27 cellular contexts compared by ENCODE assay signal in the genomic region with DNA sequence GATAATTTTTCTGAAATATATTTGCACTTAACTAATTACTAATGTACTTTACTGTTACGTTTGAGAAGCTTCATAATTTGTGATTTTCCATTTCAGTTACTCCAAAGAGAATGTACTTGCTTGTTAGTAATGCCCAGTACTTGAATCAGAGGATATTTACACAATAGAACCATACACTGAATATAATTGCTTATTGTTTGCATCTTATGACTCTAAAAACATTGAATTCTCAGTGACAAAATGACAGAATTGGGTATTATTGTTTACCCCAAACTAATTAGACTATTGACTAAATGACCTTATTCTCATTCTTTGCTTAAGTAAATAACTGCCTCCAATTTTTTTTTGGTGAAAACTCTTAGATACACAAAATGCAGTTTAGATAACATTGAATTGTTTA.
"Had no signal": no experiment of that assay in that cellular context is flagged by ENCODE, and none has a peak within 500 bp of the region (broad histone marks: within the 10 kb centered on the region; RNA-seq: fewer than 3 reads in every experiment).

No MANE protein-coding gene starts in this region.

- ATAC-seq: activated naive CD8-positive, alpha-beta T cell treated with anti-CD3 and anti-CD28 coated beads, Interleukin-2, amount 50 U/mL, for 24 hours; gastroesophageal sphincter; left lung; lower lobe of right lung; right lobe of liver; stimulated activated naive CD8-positive, alpha-beta T cell treated with anti-CD3 and anti-CD28 coated beads, Interleukin-15, Interleukin-2, amounts not matched to agents 100 U/mL and 50 U/mL, for 24 hours had no signal

- H3K27ac ChIP-seq: breast epithelium, epithelial cell of prostate, esophagus squamous epithelium, gastroesophageal sphincter, left lung, lower lobe of right lung, right lobe of liver, thyroid gland, upper lobe of left lung, vagina had no signal

- H3K27me3 ChIP-seq: breast epithelium, esophagus squamous epithelium, gastroesophageal sphincter, left lung, right lobe of liver, thyroid gland, upper lobe of left lung, vagina had no signal

- H3K4me1 Mint-ChIP-seq: activated naive CD4-positive, alpha-beta T cell treated with anti-CD3 and anti-CD28 coated beads, Interleukin-2, amount 50 U/mL, for 24 hours; activated naive CD8-positive, alpha-beta T cell treated with anti-CD3 and anti-CD28 coated beads, Interleukin-2, amount 50 U/mL, for 24 hours; central memory CD8-positive, alpha-beta T cell; nephron had no signal

- H3K4me1 ChIP-seq: breast epithelium, esophagus squamous epithelium, gastroesophageal sphincter, left lung, lower lobe of right lung, right lobe of liver, thyroid gland, upper lobe of left lung, vagina had no signal

- DNase-seq: activated CD4-positive, alpha-beta memory T cell treated with anti-CD3 and anti-CD28 coated beads for 36 hours; activated CD4-positive, alpha-beta T cell treated with anti-CD3 and anti-CD28 coated beads for 48 hours; activated CD8-positive, alpha-beta memory T cell treated with anti-CD3 and anti-CD28 coated beads, Interleukin-2, amount 50 U/mL, for 48 hours; activated gamma-delta T cell; activated naive CD8-positive, alpha-beta T cell treated with anti-CD3 and anti-CD28 coated beads, Interleukin-2, amount 50 U/mL, for 24 hours; activated T-cell treated with anti-CD3 and anti-CD28 coated beads, Interleukin-2, amount 50 U/mL, for 24 hours; amygdala; dermis blood vessel endothelial cell; effector CD8-positive, alpha-beta T cell; esophagus squamous epithelium; head of caudate nucleus; left lung; lower lobe of right lung; right lobe of liver; stimulated activated CD4-positive, alpha-beta T cell treated with anti-CD3 and anti-CD28 coated beads, Interleukin-2, amount 100 ng/mL, for 48 hours; stimulated activated naive CD8-positive, alpha-beta T cell treated with anti-CD3 and anti-CD28 coated beads, Interleukin-15, Interleukin-2, amounts not matched to agents 100 U/mL and 50 U/mL, for 24 hours; T-helper 1 cell; thyroid gland; upper lobe of left lung had no signal

- H3K4me3 ChIP-seq: breast epithelium, esophagus squamous epithelium, gastroesophageal sphincter, left lung, lower lobe of right lung, right lobe of liver, thyroid gland, upper lobe of left lung, vagina had no signal

- H3K27me3 Mint-ChIP-seq: activated CD4-positive, alpha-beta memory T cell treated with anti-CD3 and anti-CD28 coated beads for 36 hours; activated naive CD4-positive, alpha-beta T cell treated with anti-CD3 and anti-CD28 coated beads, Interleukin-2, amount 50 U/mL, for 24 hours; activated naive CD8-positive, alpha-beta T cell treated with anti-CD3 and anti-CD28 coated beads, Interleukin-2, amount 50 U/mL, for 24 hours; activated T-cell treated with anti-CD3 and anti-CD28 coated beads, Interleukin-2, amount 50 U/mL, for 24 hours; central memory CD8-positive, alpha-beta T cell had no signal

- H3K36me3 ChIP-seq: breast epithelium had no signal

- H3K27ac Mint-ChIP-seq: activated CD4-positive, alpha-beta memory T cell treated with anti-CD3 and anti-CD28 coated beads for 36 hours; activated naive CD8-positive, alpha-beta T cell treated with anti-CD3 and anti-CD28 coated beads, Interleukin-2, amount 50 U/mL, for 24 hours; activated T-cell treated with anti-CD3 and anti-CD28 coated beads, Interleukin-2, amount 50 U/mL, for 24 hours; nephron; T-helper 2 cell treated with Interferon-gamma antibody and Interleukin-4, amounts not matched to agents 5 μg/mL and 100 μg/mL, for 36 hours had no signal

- H3K9me3 Mint-ChIP-seq: activated CD4-positive, alpha-beta memory T cell treated with anti-CD3 and anti-CD28 coated beads for 36 hours; activated naive CD4-positive, alpha-beta T cell treated with anti-CD3 and anti-CD28 coated beads, Interleukin-2, amount 50 U/mL, for 24 hours; activated naive CD8-positive, alpha-beta T cell treated with anti-CD3 and anti-CD28 coated beads, Interleukin-2, amount 50 U/mL, for 24 hours; activated T-cell treated with anti-CD3 and anti-CD28 coated beads, Interleukin-2, amount 50 U/mL, for 24 hours; central memory CD8-positive, alpha-beta T cell; nephron; T-helper 2 cell treated with Interferon-gamma antibody and Interleukin-4, amounts not matched to agents 5 μg/mL and 100 μg/mL, for 36 hours had no signal

- H3K4me3 Mint-ChIP-seq: activated CD4-positive, alpha-beta memory T cell treated with anti-CD3 and anti-CD28 coated beads for 36 hours; activated naive CD4-positive, alpha-beta T cell treated with anti-CD3 and anti-CD28 coated beads, Interleukin-2, amount 50 U/mL, for 24 hours; activated naive CD8-positive, alpha-beta T cell treated with anti-CD3 and anti-CD28 coated beads, Interleukin-2, amount 50 U/mL, for 24 hours; activated T-cell treated with anti-CD3 and anti-CD28 coated beads, Interleukin-2, amount 50 U/mL, for 24 hours; central memory CD8-positive, alpha-beta T cell; nephron; T-helper 2 cell treated with Interferon-gamma antibody and Interleukin-4, amounts not matched to agents 5 μg/mL and 100 μg/mL, for 36 hours had no signal
